In the genomic region with DNA sequence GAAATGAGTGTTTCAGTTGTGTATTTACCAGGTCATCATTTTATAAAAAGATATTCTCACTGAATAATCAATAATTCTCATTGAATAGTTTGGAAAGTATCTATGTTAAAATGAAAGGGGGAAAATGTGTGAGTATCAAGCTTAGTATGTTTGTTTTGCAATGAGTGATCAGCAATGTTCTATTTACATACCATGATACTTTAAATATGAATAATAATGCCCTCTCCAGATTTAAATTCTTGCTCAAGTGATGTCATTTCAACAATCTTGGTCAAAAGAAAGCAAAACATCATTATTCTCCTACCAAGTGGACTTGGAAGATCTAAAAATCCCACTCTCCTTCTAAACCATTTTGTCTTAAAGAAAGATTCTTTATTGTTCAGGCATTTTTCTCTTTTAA, we compare ENCODE assay signal across 22 cellular contexts.
"Had no signal": no experiment of that assay in that cellular context is flagged by ENCODE, and none has a peak within 500 bp of the region (broad histone marks: within the 10 kb centered on the region; RNA-seq: fewer than 3 reads in every experiment).

No MANE protein-coding gene starts in this region.

- H3K27me3 ChIP-seq: heart left ventricle, left lung, neural progenitor cell, sigmoid colon, transverse colon had no signal

- H3K27ac ChIP-seq: heart left ventricle, neural progenitor cell, sigmoid colon, transverse colon had no signal

- H3K9me3 ChIP-seq: heart left ventricle, left lung, sigmoid colon, transverse colon had no signal

- H3K4me3 ChIP-seq: heart left ventricle, left lung, lung, neural progenitor cell, sigmoid colon, transverse colon had no signal

- H3K4me1 ChIP-seq: heart left ventricle, left lung, sigmoid colon, transverse colon had no signal

- H3K9ac ChIP-seq: neural progenitor cell had no signal

- H3K4me2 ChIP-seq: neural progenitor cell had no signal

- ATAC-seq: activated T-cell treated with anti-CD3 and anti-CD28 coated beads, Interleukin-2, amount 50 U/mL, for 4 hours; heart left ventricle; naive thymus-derived CD4-positive, alpha-beta T cell; stimulated activated naive B cell treated with anti-CD40 and anti-IgM and Interleukin-4, amounts not matched to agents 10 μg/mL and 1 μg/mL and 100 μg/mL, for 72 hours; WTC11 had no signal

- DNase-seq: activated CD4-positive, alpha-beta T cell treated with anti-CD3 and anti-CD28 coated beads, Interleukin-2, amount 50 U/mL, for 4 hours; activated CD8-positive, alpha-beta memory T cell treated with anti-CD3 and anti-CD28 coated beads for 24 hours; activated CD8-positive, alpha-beta memory T cell treated with anti-CD3 and anti-CD28 coated beads, Interleukin-2, amount 50 U/mL, for 4 hours; activated effector memory CD4-positive, alpha-beta T cell treated with Interleukin-2 at 50 U/mL for 16 hours; activated naive CD4-positive, alpha-beta T cell treated with anti-CD3 and anti-CD28 coated beads for 36 hours; activated naive CD8-positive, alpha-beta T cell treated with anti-CD3 and anti-CD28 coated beads, Interleukin-2, amount 10 ng/mL, durations not matched to agents 7 days and 5 days; activated T-cell treated with anti-CD3 and anti-CD28 coated beads, Interleukin-2, amount 50 U/mL, for 4 hours; amygdala; cerebellar nuclear complex; erythroblast; heart left ventricle; sigmoid colon; stimulated activated CD4-positive, alpha-beta T cell treated with anti-CD3 and anti-CD28 coated beads, Interleukin-2, amount 100 ng/mL, for 48 hours; stimulated activated CD8-positive, alpha-beta memory T cell treated with anti-CD3 and anti-CD28 coated beads, Interleukin-4, amount 100 ng/mL, for 48 hours; stimulated activated naive B cell treated with anti-CD40 and anti-IgM and Interleukin-4, amounts not matched to agents 10 μg/mL and 1 μg/mL and 100 μg/mL, for 72 hours; T1000; transverse colon had no signal

- H3K36me3 ChIP-seq: heart left ventricle, left lung, neural progenitor cell, sigmoid colon, transverse colon had no signal
